16 cellular contexts compared by ENCODE assay signal in the genomic region with DNA sequence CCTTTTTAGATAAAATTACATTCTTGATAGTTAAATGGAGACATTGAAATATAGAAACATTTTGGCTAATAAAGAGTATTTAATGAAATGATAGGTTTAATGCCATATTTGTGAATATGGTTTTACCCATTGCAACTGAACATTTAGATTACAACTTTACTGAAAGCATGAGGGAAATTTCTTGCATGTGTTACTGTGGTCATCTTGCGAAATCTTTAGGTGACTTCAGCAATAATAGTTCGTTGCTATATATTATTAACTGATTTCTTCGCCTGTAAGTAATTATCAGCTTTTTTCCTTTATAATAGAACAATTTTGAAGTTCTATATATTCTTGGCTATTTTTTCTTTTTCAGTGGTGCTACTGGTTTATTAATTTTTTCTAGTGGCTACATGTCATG.
A peak's percentile ranks its signal among the peaks of the same experiment; 100 is the strongest.
DNase-seq lines count a peak whose midpoint lies in the region; ATAC-seq, FAIRE-seq and TF ChIP-seq lines count a peak whose summit lies in the region.
"Had no signal": no experiment of that assay in that cellular context is flagged by ENCODE, and none has a peak within 500 bp of the region (broad histone marks: within the 10 kb centered on the region; RNA-seq: fewer than 3 reads in every experiment).

No MANE protein-coding gene starts in this region.

- TF ChIP-seq RAD21 in HepG2 (CRISPR knock-in tag; IDR thresholded peaks at IDR 0.05), result no peak

- no peak overlapping the region for H3K27ac ChIP-seq in HepG2 (ENCODE audit: extremely low read length, insufficient read depth, low read length)
- no peak overlapping the region for H3K27ac ChIP-seq in right lobe of liver
- no peak overlapping the region for H3K27ac ChIP-seq in kidney (ENCODE audit: low read depth in 2 of 2, low read length in 2 of 2)
- H3K27ac ChIP-seq: C4-2B, PC-9, RWPE1 had no signal

- no peak for TF ChIP-seq EP300 in HepG2 (IDR thresholded peaks at IDR 0.05; ENCODE audit: low read depth in 2 of 2, low read length in 2 of 2)
- TF ChIP-seq EP300 in HepG2 (CRISPR knock-in tag; IDR thresholded peaks at IDR 0.05; ENCODE audit: borderline replicate concordance), result no peak

- H3K4me3 Mint-ChIP-seq in immature natural killer cell, result no peak overlapping the region
- no peak overlapping the region for H3K4me3 Mint-ChIP-seq in naive thymus-derived CD8-positive, alpha-beta T cell

- H3K36me3 Mint-ChIP-seq in immature natural killer cell, result peaks cover 3 to 16% (median 14%) of the 10 kb centered on the region in 3 donors
- peaks cover 7 to 45% (median 22%) of the 10 kb centered on the region in 3 donors for H3K36me3 Mint-ChIP-seq in naive thymus-derived CD8-positive, alpha-beta T cell

- H2AFZ ChIP-seq in HepG2 (ENCODE audit: low read length), result no peak overlapping the region
- H2AFZ ChIP-seq: PC-9 had no signal

- no peak overlapping the region for H3K27ac Mint-ChIP-seq in immature natural killer cell
- H3K27ac Mint-ChIP-seq in naive thymus-derived CD8-positive, alpha-beta T cell, result no peak overlapping the region

- in situ Hi-C loops in HepG2 (cut with HindIII; ENCODE audit: extremely low pct_ligation_motif_present, low pct_unique_long_range_greater_than_20kb), result no loop called here

- H3K4me1 Mint-ChIP-seq in immature natural killer cell, result peaks cover 12 to 18% of the 10 kb centered on the region in 2 donors
- H3K4me1 Mint-ChIP-seq in naive thymus-derived CD8-positive, alpha-beta T cell, result peaks cover 0 to 13% (median 5%) of the 10 kb centered on the region in 4 donors

- H3K9ac ChIP-seq in HepG2 (ENCODE audit: insufficient read depth, low read depth, low read length), result no peak overlapping the region
- H3K9ac ChIP-seq in kidney (ENCODE audit: low read length in 2 of 2), result no peak overlapping the region

- TF ChIP-seq POLR2A in HepG2 (IDR thresholded peaks at IDR 0.05; ENCODE audit: insufficient read depth in 1 of 2, low read depth in 2 of 2, low read length in 2 of 2), result no peak
- TF ChIP-seq POLR2A in right lobe of liver (IDR thresholded peaks at IDR 0.05), result no peak

- intact Hi-C loops in HepG2 (cut with micrococcal nuclease; ENCODE audit: unreplicated experiment), result no loop called here
- intact Hi-C loops in right lobe of liver (cut with DNase I), result no loop called here
- intact Hi-C loops in kidney (cut with DNase I), result no loop called here

- no peaks in the 10 kb centered on the region for H4K20me1 ChIP-seq in HepG2 (ENCODE audit: insufficient read depth, low read length)

- H3K9me3 ChIP-seq in HepG2 (ENCODE audit: low read length), result no peaks in the 10 kb centered on the region
- no peaks in the 10 kb centered on the region for H3K9me3 ChIP-seq in right lobe of liver
- H3K9me3 ChIP-seq in kidney (ENCODE audit: control insufficient read depth in 1 of 2, low read length in 2 of 2), result no peaks in the 10 kb centered on the region

- POLR2A ChIA-PET in HepG2 (lab: Yijun Ruan, JAX), result no interaction called here
- POLR2A ChIA-PET in naive thymus-derived CD8-positive, alpha-beta T cell (lab: Charles Lee), result no interaction called here

- no peaks in the 10 kb centered on the region for H3K9me3 Mint-ChIP-seq in immature natural killer cell
- H3K9me3 Mint-ChIP-seq in naive thymus-derived CD8-positive, alpha-beta T cell, result no peaks in the 10 kb centered on the region

- FAIRE-seq in HepG2 (lab: Jason Lieb, UNC) (no peak), kidney (lab: Jason Lieb, UNC) (no peak)

- no TSS peak for BruUV-seq in HepG2 (replicated peaks; lab: Mats Ljungman, UMichigan)

- TF ChIP-seq CTCF in HepG2 (CRISPR knock-in tag; IDR thresholded peaks at IDR 0.05) (no peak), right lobe of liver (IDR thresholded peaks at IDR 0.05) (no peak), fibroblast of villous mesenchyme (IDR thresholded peaks at IDR 0.05; ENCODE audit: insufficient read depth, low read depth, low read length) (no peak), kidney (IDR thresholded peaks at IDR 0.05; ENCODE audit: borderline replicate concordance, extremely low read depth, insufficient read depth) (no peak)

- H3K36me3 ChIP-seq in HepG2 (replicated peaks in 1 of 2; ENCODE audit: control insufficient read depth in 1 of 2, insufficient read depth in 2 of 2, low read length in 2 of 2), result peaks cover 7 to 28% of the 10 kb centered on the region in 2 experiments; a peak in 4 of 5 replicates
- peaks cover 0 to 6% (median 0%) of the 10 kb centered on the region in 4 donors for H3K36me3 ChIP-seq in right lobe of liver
- H3K36me3 ChIP-seq in kidney (ENCODE audit: control insufficient read depth in 1 of 2, insufficient read depth in 2 of 2, low read length in 2 of 2), result no peaks in the 10 kb centered on the region

- H3K4me1 ChIP-seq in HepG2 (ENCODE audit: insufficient read depth, low read length) (peaks cover 3% of the 10 kb centered on the region; the same call in 1 of the 2 replicates), right lobe of liver (peaks cover 0 to 15% (median 0%) of the 10 kb centered on the region in 4 donors), kidney (ENCODE audit: control insufficient read depth in 1 of 2, insufficient read depth in 1 of 2, low read depth in 1 of 2, low read length in 2 of 2) (no peaks in the 10 kb centered on the region)

- no peaks in the 10 kb centered on the region for H3K27me3 ChIP-seq in HepG2 (ENCODE audit: control insufficient read depth in 1 of 2, insufficient read depth in 2 of 2, low read length in 2 of 2)
- H3K27me3 ChIP-seq in right lobe of liver, result no peaks in the 10 kb centered on the region

- no peak overlapping the region for H3K4me2 ChIP-seq in HepG2 (ENCODE audit: low read depth, low read length)
- H3K4me2 ChIP-seq: PC-9 had no signal

- 94% methylated on average over 3 of the region's 3 CpGs for WGBS in HepG2 (ENCODE audit: low lambda C conversion rate)
- 80% methylated on average over 3 of the region's 3 CpGs for WGBS in right lobe of liver (ENCODE audit: insufficient coverage, low coverage, low lambda C conversion rate, missing lambda C conversion rate)

- peaks cover 0 to 1% (median 0%) of the 10 kb centered on the region in 3 donors for H3K27me3 Mint-ChIP-seq in immature natural killer cell (ENCODE audit: low read depth in 3 of 3)
- H3K27me3 Mint-ChIP-seq in naive thymus-derived CD8-positive, alpha-beta T cell, result no peaks in the 10 kb centered on the region

- CTCF ChIA-PET in HepG2 (lab: Yijun Ruan, JAX; ENCODE audit: low intra/inter-chr PET ratio, low total read pairs), result interaction anchor here (0.6 kb wide), 1 partner anchor 254 kb away, joined by 3 read pairs; no protein-coding TSS in a partner anchor

- H3K4me3 ChIP-seq in HepG2 (replicated peaks in 1 of 3; ENCODE audit: insufficient read depth in 1 of 3, low read depth in 2 of 3, low read length in 3 of 3) (no peak overlapping the region), right lobe of liver (no peak overlapping the region), fibroblast of villous mesenchyme (ENCODE audit: low read depth, low read length) (no peak overlapping the region), kidney (ENCODE audit: low read length in 2 of 2) (no peak overlapping the region)
- H3K4me3 ChIP-seq: PC-9 had no signal

- ATAC-seq in HepG2 (no peak), right lobe of liver (no peak)
- no peak for ATAC-seq in naive thymus-derived CD8-positive, alpha-beta T cell
- ATAC-seq: SK-N-SH treated with all-trans-retinoic acid at 6 μM for 48 hours had no signal

- H3K79me2 ChIP-seq in HepG2 (ENCODE audit: insufficient read depth, low read length), result peaks cover 3% of the 10 kb centered on the region

- DNase-seq in HepG2 (ENCODE audit: low spot score), result no peak
- DNase-seq in right lobe of liver, result no peak
- DNase-seq in NOMO-1 treated with DMSO at 0.1 percent for 48 hours (lab: John Stamatoyannopoulos, UW; ENCODE audit: unreplicated experiment), result peak; percentile 42
- peak; percentile 35 for DNase-seq in fibroblast of villous mesenchyme (ENCODE audit: low read depth)
- DNase-seq in kidney, result no peak
- DNase-seq in immature natural killer cell, result no peak
- no peak for DNase-seq in stimulated activated naive CD4-positive, alpha-beta T cell treated with Interleukin-2 at 50 U/mL for 16 hours (lab: John Stamatoyannopoulos, UW)
- DNase-seq in naive thymus-derived CD8-positive, alpha-beta T cell, result no peak
- DNase-seq: DMS79, NCI-H1694 treated with DMSO at 0.1 percent for 48 hours, NCI-H774, PC-9, SIG-M5 had no signal

TF ChIP-seq in HepG2, 621 proteins besides CTCF, POLR2A, EP300 and RAD21 (continues in another document):
- TF ChIP-seq RBM39 (IDR thresholded peaks at IDR 0.05; ENCODE audit: low read depth, low read length, poor library complexity, severe bottlenecking) (no peak), RORA (CRISPR knock-in tag; IDR thresholded peaks at IDR 0.05) (no peak), CCDC6 (CRISPR knock-in tag; IDR thresholded peaks at IDR 0.05) (no peak), ZNF800 (CRISPR knock-in tag; IDR thresholded peaks at IDR 0.05) (no peak), NFKBIZ (CRISPR knock-in tag; IDR thresholded peaks at IDR 0.05) (no peak), ZNF720 (CRISPR knock-in tag; IDR thresholded peaks at IDR 0.05) (no peak), POLR2AphosphoS2 (IDR thresholded peaks at IDR 0.05; ENCODE audit: low read depth, low read length) (no peak), ZSCAN30 (CRISPR knock-in tag; IDR thresholded peaks at IDR 0.05) (no peak), CEBPG (CRISPR knock-in tag; IDR thresholded peaks at IDR 0.05) (peak; percentile 35; the same call in 1 of the 2 replicates), CEBPB (IDR thresholded peaks at IDR 0.05; ENCODE audit: borderline replicate concordance, low read depth, low read length) (peak; percentile 80)

Comparison
In these comparisons a context has a peak if more than half of its experiments do, and no peak if none do; other contexts are left out.
1. DNase-seq: peak in NOMO-1 treated with DMSO at 0.1 percent for 48 hours (single experiment) and fibroblast of villous mesenchyme (single experiment); none in HepG2 (single experiment), right lobe of liver (0 of 3), kidney (single experiment), immature natural killer cell (0 of 3), stimulated activated naive CD4-positive, alpha-beta T cell treated with Interleukin-2 at 50 U/mL for 16 hours (single experiment) and naive thymus-derived CD8-positive, alpha-beta T cell (0 of 10).